Comparison of ENCODE assay signal across 18 cellular contexts in genomic region chr1:115669886-115670285, GRCh38. TPM values are rescaled to one million over a fixed set of nuclear protein-coding genes. Genes with fewer than 3 reads are reported as not detected.
DNase-seq lines count a peak whose midpoint lies in the region; ATAC-seq and TF ChIP-seq lines count a peak whose summit lies in the region.
"Had no signal": no experiment of that assay in that cellular context is flagged by ENCODE, and none has a peak within 500 bp of the region (broad histone marks: within the 10 kb centered on the region; RNA-seq: fewer than 3 reads in every experiment).

No MANE protein-coding gene starts in this region.

- H3K36me3 ChIP-seq in RWPE2 (ENCODE audit: low read depth) = peaks cover 36% of the 10 kb centered on the region
- peaks cover 33% of the 10 kb centered on the region for H3K36me3 ChIP-seq in skeletal muscle satellite cell (ENCODE audit: insufficient read depth, low read length)
- H3K36me3 ChIP-seq: ovary, thyroid gland had no signal

- ATAC-seq in RWPE2 (ENCODE audit: low read depth) = no peak
- no peak for ATAC-seq in HG03521 (IDR thresholded peaks at IDR 0.05; ENCODE audit: unreplicated experiment)
- ATAC-seq: naive thymus-derived CD4-positive, alpha-beta T cell; right cardiac atrium had no signal

- peaks cover 36% of the 10 kb centered on the region for H3K4me1 ChIP-seq in RWPE2 (ENCODE audit: insufficient read depth, poor library complexity, severe bottlenecking)
- H3K4me1 ChIP-seq in skeletal muscle satellite cell (ENCODE audit: control insufficient read depth, insufficient read depth, low read length) = peaks cover 34% of the 10 kb centered on the region

- intact Hi-C loops in posterior vena cava (cut with DNase I) = loop anchor here in 1 of 2 donors (5.0 kb wide), 1 partner anchor 478 kb away; no protein-coding TSS in a partner anchor

- H3K4me3 ChIP-seq in RWPE2 (ENCODE audit: severe bottlenecking) = no peak overlapping the region
- no peak overlapping the region for H3K4me3 ChIP-seq in fibroblast of mammary gland (ENCODE audit: control insufficient read depth, low read depth, low read length)
- peak overlapping the region; percentile 29 for H3K4me3 ChIP-seq in skeletal muscle satellite cell (ENCODE audit: low read length)
- H3K4me3 ChIP-seq: ascending aorta, ovary, thyroid gland had no signal

- peaks cover 4% of the 10 kb centered on the region for H3K9me3 ChIP-seq in RWPE2 (ENCODE audit: severe bottlenecking)
- H3K9me3 ChIP-seq in skeletal muscle satellite cell (replicated peaks; ENCODE audit: low read length) = peaks cover 6% of the 10 kb centered on the region
- H3K9me3 ChIP-seq: ascending aorta, ovary, thyroid gland had no signal

- no peak overlapping the region for H3K9ac ChIP-seq in skeletal muscle satellite cell (ENCODE audit: low read depth, low read length)

- H3K27me3 ChIP-seq in RWPE2 (ENCODE audit: insufficient read depth, poor library complexity, severe bottlenecking) = no peaks in the 10 kb centered on the region
- H3K27me3 ChIP-seq in skeletal muscle satellite cell (ENCODE audit: control insufficient read depth, insufficient read depth, low read length) = no peaks in the 10 kb centered on the region
- H3K27me3 ChIP-seq: ascending aorta, ovary, thyroid gland had no signal

- DNase-seq in HCEC 1CT (peak; percentile 33), RWPE2 (ENCODE audit: low spot score) (no peak), fibroblast of mammary gland (ENCODE audit: low read depth) (peak; percentile 42), posterior vena cava (ENCODE audit: low spot score) (no peak)
- no peak for DNase-seq in stimulated activated naive CD4-positive, alpha-beta T cell treated with Interleukin-2 at 50 U/mL for 16 hours (lab: John Stamatoyannopoulos, UW)
- DNase-seq: activated B cell treated with CpG ODN at 0.5 μM for 24 hours; activated CD8-positive, alpha-beta memory T cell treated with anti-CD3 and anti-CD28 coated beads, Interleukin-2, amount 50 U/mL, for 48 hours; CD8-positive, alpha-beta memory T cell; foreskin melanocyte; mesendoderm; naive thymus-derived CD4-positive, alpha-beta T cell; NCI-H446 treated with DMSO at 0.1 percent for 48 hours; ovary; right cardiac atrium; thyroid gland had no signal

- TF ChIP-seq CTCF in RWPE2 (IDR thresholded peaks at IDR 0.05; ENCODE audit: poor library complexity, severe bottlenecking) = no peak
- no peak for TF ChIP-seq CTCF in fibroblast of mammary gland (conservative IDR thresholded peaks at IDR 0.05; ENCODE audit: control insufficient read depth, insufficient read depth, low read depth, low read length)

- H3K27ac ChIP-seq in RWPE2 (ENCODE audit: poor library complexity, severe bottlenecking) = peak overlapping the region; percentile 81
- H3K27ac ChIP-seq: ascending aorta, ovary, thyroid gland had no signal

- no peak overlapping the region for H3K4me2 ChIP-seq in skeletal muscle satellite cell (ENCODE audit: low read length)

RNA-seq across cellular contexts. Expression of gene VANGL1, which starts 28.1 kb away (rescaled TPM):
- total RNA-seq in skeletal muscle satellite cell (2012; rRNA removed) = 8.4 and 13.1 TPM in 2 replicates
- 10 to 100 TPM; 13.5 to 16.3 TPM for total RNA-seq in posterior vena cava

Comparison
In these comparisons a context has a peak if more than half of its experiments do, and no peak if none do; other contexts are left out.
1. DNase-seq: peak in HCEC 1CT (single experiment) and fibroblast of mammary gland (single experiment); none in RWPE2 (single experiment), posterior vena cava (single experiment) and stimulated activated naive CD4-positive, alpha-beta T cell treated with Interleukin-2 at 50 U/mL for 16 hours (single experiment).